In genomic region chr19:18304496-18305312, GRCh38 we compare ENCODE assay signal across 1 cellular context.
TF ChIP-seq lines count a peak whose summit lies in the region.

No MANE protein-coding gene starts in this region.

TF ChIP-seq in HepG2, 621 proteins besides CTCF, POLR2A, EP300 and RAD21 (continued from another document and continues in another):
- TF ChIP-seq, protein P1, sequence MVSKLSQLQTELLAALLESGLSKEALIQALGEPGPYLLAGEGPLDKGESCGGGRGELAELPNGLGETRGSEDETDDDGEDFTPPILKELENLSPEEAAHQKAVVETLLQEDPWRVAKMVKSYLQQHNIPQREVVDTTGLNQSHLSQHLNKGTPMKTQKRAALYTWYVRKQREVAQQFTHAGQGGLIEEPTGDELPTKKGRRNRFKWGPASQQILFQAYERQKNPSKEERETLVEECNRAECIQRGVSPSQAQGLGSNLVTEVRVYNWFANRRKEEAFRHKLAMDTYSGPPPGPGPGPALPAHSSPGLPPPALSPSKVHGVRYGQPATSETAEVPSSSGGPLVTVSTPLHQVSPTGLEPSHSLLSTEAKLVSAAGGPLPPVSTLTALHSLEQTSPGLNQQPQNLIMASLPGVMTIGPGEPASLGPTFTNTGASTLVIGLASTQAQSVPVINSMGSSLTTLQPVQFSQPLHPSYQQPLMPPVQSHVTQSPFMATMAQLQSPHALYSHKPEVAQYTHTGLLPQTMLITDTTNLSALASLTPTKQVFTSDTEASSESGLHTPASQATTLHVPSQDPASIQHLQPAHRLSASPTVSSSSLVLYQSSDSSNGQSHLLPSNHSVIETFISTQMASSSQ (IDR thresholded peaks at IDR 0.05; ENCODE audit: low read depth): no peak
- TF ChIP-seq, protein P1 (CRISPR knock-in tag; IDR thresholded peaks at IDR 0.05; ENCODE audit: borderline replicate concordance): peak; percentile 76; the same call in 1 of the 2 replicates
- TF ChIP-seq, protein P2, sequence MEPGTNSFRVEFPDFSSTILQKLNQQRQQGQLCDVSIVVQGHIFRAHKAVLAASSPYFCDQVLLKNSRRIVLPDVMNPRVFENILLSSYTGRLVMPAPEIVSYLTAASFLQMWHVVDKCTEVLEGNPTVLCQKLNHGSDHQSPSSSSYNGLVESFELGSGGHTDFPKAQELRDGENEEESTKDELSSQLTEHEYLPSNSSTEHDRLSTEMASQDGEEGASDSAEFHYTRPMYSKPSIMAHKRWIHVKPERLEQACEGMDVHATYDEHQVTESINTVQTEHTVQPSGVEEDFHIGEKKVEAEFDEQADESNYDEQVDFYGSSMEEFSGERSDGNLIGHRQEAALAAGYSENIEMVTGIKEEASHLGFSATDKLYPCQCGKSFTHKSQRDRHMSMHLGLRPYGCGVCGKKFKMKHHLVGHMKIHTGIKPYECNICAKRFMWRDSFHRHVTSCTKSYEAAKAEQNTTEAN (CRISPR knock-in tag; conservative IDR thresholded peaks at IDR 0.05): no peak
- TF ChIP-seq ETS1 (CRISPR knock-in tag; IDR thresholded peaks at IDR 0.05): no peak
- TF ChIP-seq ELF3 (CRISPR knock-in tag; IDR thresholded peaks at IDR 0.05): peak; percentile 78; the same call in 1 of the 2 replicates
- TF ChIP-seq JUND (CRISPR knock-in tag; IDR thresholded peaks at IDR 0.05): peak; percentile 83
- peak; percentile 80 for TF ChIP-seq ZNF430 (CRISPR knock-in tag; IDR thresholded peaks at IDR 0.05)
- peak; percentile 95 for TF ChIP-seq ZNF574 (CRISPR knock-in tag; IDR thresholded peaks at IDR 0.05)
- TF ChIP-seq PAWR (CRISPR knock-in tag; IDR thresholded peaks at IDR 0.05; ENCODE audit: borderline replicate concordance): no peak
- peak; percentile 84; the same call in 1 of the 2 replicates for TF ChIP-seq ARID2 (CRISPR knock-in tag; IDR thresholded peaks at IDR 0.05; ENCODE audit: borderline replicate concordance)
- TF ChIP-seq ZFP36 (IDR thresholded peaks at IDR 0.05; ENCODE audit: borderline replicate concordance, low read depth, low read length, partially characterized antibody): no peak
- TF ChIP-seq ZNF782 (CRISPR knock-in tag; IDR thresholded peaks at IDR 0.05; ENCODE audit: borderline replicate concordance): peak; percentile 93; the same call in 1 of the 2 replicates
- peak; percentile 47; the same call in 1 of the 2 replicates for TF ChIP-seq CCDC6 (CRISPR knock-in tag; IDR thresholded peaks at IDR 0.05)
- TF ChIP-seq SMYD3 (CRISPR knock-in tag; IDR thresholded peaks at IDR 0.05): 0 out of 2 replicates have a peak, but pooled peaks have one; percentile 31
- no peak for TF ChIP-seq ZNF790 (CRISPR knock-in tag; IDR thresholded peaks at IDR 0.05; ENCODE audit: borderline replicate concordance)
- TF ChIP-seq GZF1 (CRISPR knock-in tag; IDR thresholded peaks at IDR 0.05): no peak
- no peak for TF ChIP-seq SNAI1 (CRISPR knock-in tag; IDR thresholded peaks at IDR 0.05; ENCODE audit: borderline replicate concordance)
- peak; percentile 72 for TF ChIP-seq ARID4A (CRISPR knock-in tag; IDR thresholded peaks at IDR 0.05; ENCODE audit: borderline replicate concordance)
- TF ChIP-seq, protein P3, sequence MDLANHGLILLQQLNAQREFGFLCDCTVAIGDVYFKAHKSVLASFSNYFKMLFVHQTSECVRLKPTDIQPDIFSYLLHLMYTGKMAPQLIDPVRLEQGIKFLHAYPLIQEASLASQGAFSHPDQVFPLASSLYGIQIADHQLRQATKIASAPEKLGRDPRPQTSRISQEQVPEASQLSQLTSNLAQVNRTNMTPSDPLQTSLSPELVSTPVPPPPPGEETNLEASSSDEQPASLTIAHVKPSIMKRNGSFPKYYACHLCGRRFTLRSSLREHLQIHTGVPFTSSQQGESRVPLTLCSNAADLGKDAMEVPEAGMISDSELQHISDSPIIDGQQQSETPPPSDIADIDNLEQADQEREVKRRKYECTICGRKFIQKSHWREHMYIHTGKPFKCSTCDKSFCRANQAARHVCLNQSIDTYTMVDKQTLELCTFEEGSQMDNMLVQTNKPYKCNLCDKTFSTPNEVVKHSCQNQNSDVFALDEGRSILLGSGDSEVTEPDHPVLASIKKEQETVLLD (CRISPR knock-in tag; IDR thresholded peaks at IDR 0.05; ENCODE audit: low read depth): 0 out of 2 replicates have a peak, but pooled peaks have one; percentile 54
- no peak for TF ChIP-seq TRIM22 (IDR thresholded peaks at IDR 0.05)
- no peak for TF ChIP-seq SP4 (CRISPR knock-in tag; IDR thresholded peaks at IDR 0.05)
- peak; percentile 25; the same call in 1 of the 2 replicates for TF ChIP-seq FOXK1 (CRISPR knock-in tag; IDR thresholded peaks at IDR 0.05; ENCODE audit: borderline replicate concordance, low read depth)
- TF ChIP-seq ELF1 (CRISPR knock-in tag; IDR thresholded peaks at IDR 0.05): no peak; the same call in 1 of the 2 replicates
- no peak for TF ChIP-seq ZNF546 (CRISPR knock-in tag; conservative IDR thresholded peaks at IDR 0.05)
- no peak for TF ChIP-seq ZNF296 (CRISPR knock-in tag; conservative IDR thresholded peaks at IDR 0.05)
- no peak for TF ChIP-seq NFATC3 (CRISPR knock-in tag; IDR thresholded peaks at IDR 0.05)
- TF ChIP-seq CHD2 (IDR thresholded peaks at IDR 0.05; ENCODE audit: low read depth, low read length): no peak
- TF ChIP-seq REPIN1 (CRISPR knock-in tag; IDR thresholded peaks at IDR 0.05; ENCODE audit: borderline replicate concordance, low read depth): peak; percentile 48; the same call in 1 of the 2 replicates
- TF ChIP-seq ZNF101 (CRISPR knock-in tag; IDR thresholded peaks at IDR 0.05; ENCODE audit: borderline replicate concordance, low read depth): no peak
- no peak for TF ChIP-seq NR0B2 (CRISPR knock-in tag; IDR thresholded peaks at IDR 0.05)
- TF ChIP-seq SCMH1 (CRISPR knock-in tag; IDR thresholded peaks at IDR 0.05; ENCODE audit: borderline replicate concordance): no peak
- TF ChIP-seq SOX6 (IDR thresholded peaks at IDR 0.05): no peak
- TF ChIP-seq SOX6 (CRISPR knock-in tag; IDR thresholded peaks at IDR 0.05): peak; percentile 73
- TF ChIP-seq, protein P4, sequence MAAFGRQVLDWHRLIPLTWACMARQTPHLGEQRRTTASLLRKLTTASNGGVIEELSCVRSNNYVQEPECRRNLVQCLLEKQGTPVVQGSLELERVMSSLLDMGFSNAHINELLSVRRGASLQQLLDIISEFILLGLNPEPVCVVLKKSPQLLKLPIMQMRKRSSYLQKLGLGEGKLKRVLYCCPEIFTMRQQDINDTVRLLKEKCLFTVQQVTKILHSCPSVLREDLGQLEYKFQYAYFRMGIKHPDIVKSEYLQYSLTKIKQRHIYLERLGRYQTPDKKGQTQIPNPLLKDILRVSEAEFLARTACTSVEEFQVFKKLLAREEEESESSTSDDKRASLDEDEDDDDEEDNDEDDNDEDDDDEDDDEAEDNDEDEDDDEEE (CRISPR knock-in tag; IDR thresholded peaks at IDR 0.05): no peak; the same call in 1 of the 2 replicates
- TF ChIP-seq, protein P5, sequence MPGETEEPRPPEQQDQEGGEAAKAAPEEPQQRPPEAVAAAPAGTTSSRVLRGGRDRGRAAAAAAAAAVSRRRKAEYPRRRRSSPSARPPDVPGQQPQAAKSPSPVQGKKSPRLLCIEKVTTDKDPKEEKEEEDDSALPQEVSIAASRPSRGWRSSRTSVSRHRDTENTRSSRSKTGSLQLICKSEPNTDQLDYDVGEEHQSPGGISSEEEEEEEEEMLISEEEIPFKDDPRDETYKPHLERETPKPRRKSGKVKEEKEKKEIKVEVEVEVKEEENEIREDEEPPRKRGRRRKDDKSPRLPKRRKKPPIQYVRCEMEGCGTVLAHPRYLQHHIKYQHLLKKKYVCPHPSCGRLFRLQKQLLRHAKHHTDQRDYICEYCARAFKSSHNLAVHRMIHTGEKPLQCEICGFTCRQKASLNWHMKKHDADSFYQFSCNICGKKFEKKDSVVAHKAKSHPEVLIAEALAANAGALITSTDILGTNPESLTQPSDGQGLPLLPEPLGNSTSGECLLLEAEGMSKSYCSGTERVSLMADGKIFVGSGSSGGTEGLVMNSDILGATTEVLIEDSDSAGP (CRISPR knock-in tag; IDR thresholded peaks at IDR 0.05; ENCODE audit: borderline replicate concordance): peak; percentile 61; the same call in 1 of the 2 replicates
- TF ChIP-seq ZSCAN9 (CRISPR knock-in tag; IDR thresholded peaks at IDR 0.05; ENCODE audit: borderline replicate concordance): peak; percentile 17; the same call in 1 of the 2 replicates
- TF ChIP-seq ZFP82 (CRISPR knock-in tag; IDR thresholded peaks at IDR 0.05; ENCODE audit: borderline replicate concordance): peak; percentile 96
- TF ChIP-seq CENPX (CRISPR knock-in tag; IDR thresholded peaks at IDR 0.05): no peak
- peak; percentile 47 for TF ChIP-seq ASH2L (IDR thresholded peaks at IDR 0.05; ENCODE audit: insufficient read length, low read depth, low read length)
- peak; percentile 51; the same call in 1 of the 2 replicates for TF ChIP-seq ZNF709 (CRISPR knock-in tag; IDR thresholded peaks at IDR 0.05)
